ENCODE assay signal across 6 cellular contexts in the genomic region with DNA sequence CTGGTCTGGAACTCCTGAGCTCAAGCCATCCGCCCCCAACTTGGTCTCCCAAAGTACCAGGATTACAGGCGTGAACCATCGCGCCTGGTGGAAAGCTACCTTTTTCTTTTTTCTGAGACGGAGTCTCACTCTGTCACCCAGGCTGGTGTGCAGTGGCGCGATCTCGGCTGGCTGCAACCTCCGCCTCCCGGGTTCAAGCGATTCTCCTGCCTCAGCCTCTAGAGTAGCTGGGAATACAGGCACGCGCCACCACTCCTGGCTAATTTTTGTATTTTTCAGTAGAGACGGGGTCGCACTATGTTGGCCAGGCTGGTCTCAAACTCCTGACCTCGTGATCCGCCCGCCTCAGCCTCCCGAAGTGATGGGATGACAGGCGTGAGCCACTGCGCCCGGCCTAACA. TPM values are rescaled to one million over a fixed set of nuclear protein-coding genes. Genes with fewer than 3 reads are reported as not detected.
DNase-seq lines count a peak whose midpoint lies in the region; TF ChIP-seq lines count a peak whose summit lies in the region.
"Not testable (repeated sequence)": the region's sequence is repeated elsewhere in the genome, so short reads cannot be mapped to it uniquely, and the experiment has no call there.
"Had no signal": no experiment of that assay in that cellular context is flagged by ENCODE, and none has a peak within 500 bp of the region (broad histone marks: within the 10 kb centered on the region; RNA-seq: fewer than 3 reads in every experiment).

No MANE protein-coding gene starts in this region.

- CTCF ChIA-PET in MCF 10A (lab: Yijun Ruan, JAX) = interaction anchor here (0.5 to 1.6 kb wide), 5 partner anchors 20 to 98 kb away, joined by 3 to 6 read pairs (median 3); no protein-coding TSS in a partner anchor

- H3K79me2 ChIP-seq in SU-DHL-6 (ENCODE audit: insufficient read depth, low read length); trophoblast cell (ENCODE audit: control insufficient read depth, insufficient read depth, low read length, poor library complexity): not testable (repeated sequence)

- H4K8ac ChIP-seq in trophoblast cell (ENCODE audit: low read depth, low read length) = peak overlapping the region; percentile 42

- not testable (repeated sequence) for H4K12ac ChIP-seq in trophoblast cell (ENCODE audit: low read depth, low read length)

- H3K4me1 ChIP-seq in trophoblast cell (ENCODE audit: control insufficient read depth in 1 of 2, insufficient read depth in 2 of 2, low read length in 2 of 2) = not testable (repeated sequence)

- not testable (repeated sequence) for H3K27me3 Mint-ChIP-seq in MCF 10A (ENCODE audit: insufficient read depth, unreplicated experiment)

- not testable (repeated sequence) for H3K27me3 ChIP-seq in SU-DHL-6 (ENCODE audit: low read length); trophoblast cell (ENCODE audit: insufficient read depth, low read length)

- not testable (repeated sequence) for H2BK120ac ChIP-seq in trophoblast cell (ENCODE audit: insufficient read depth, low read length, poor library complexity)

- not testable (repeated sequence) for H3K9me3 ChIP-seq in SU-DHL-6 (ENCODE audit: insufficient read depth, low read length); trophoblast cell (ENCODE audit: insufficient read depth, low read depth, low read length)

- peak overlapping the region; percentile 77; the same call in 1 of the 2 replicates for H3K4me3 ChIP-seq in GM08714 (ENCODE audit: low read length)
- H3K4me3 ChIP-seq in SU-DHL-6 (ENCODE audit: insufficient read depth, low read length, poor library complexity, severe bottlenecking); trophoblast cell (ENCODE audit: low read depth, low read length): not testable (repeated sequence)

- H2BK12ac ChIP-seq in trophoblast cell (ENCODE audit: low read length) = not testable (repeated sequence)

- not testable (repeated sequence) for H4K20me1 ChIP-seq in SU-DHL-6 (ENCODE audit: low read depth, low read length)

- not testable (repeated sequence) for H3K9me2 ChIP-seq in SU-DHL-6 (replicated peaks; ENCODE audit: insufficient read depth, low read length)

- BruUV-seq in MCF 10A (replicated peaks; lab: Mats Ljungman, UMichigan) = not testable (repeated sequence)

- POLR2A ChIA-PET in MCF 10A (lab: Yijun Ruan, JAX) = interaction anchor here (0.7 to 2.7 kb wide), 13 partner anchors 8 to 104 kb away, joined by 3 to 25 read pairs (median 6); partner anchors contain the start of genes DHPS, GET3, TNPO2 and ZNF490

- H3K27ac Mint-ChIP-seq in MCF 10A (ENCODE audit: low read depth, unreplicated experiment) = not testable (repeated sequence)

- H2BK5ac ChIP-seq in trophoblast cell (ENCODE audit: low read depth, low read length, poor library complexity) = not testable (repeated sequence)

- H2AK5ac ChIP-seq in trophoblast cell (ENCODE audit: low read length) = not testable (repeated sequence)

- WGBS in trophoblast cell (ENCODE audit: extremely low coverage, insufficient coverage, insufficient read length) = no CpG with 5 or more reads among the region's 22 CpGs

- H3K4me2 ChIP-seq in SU-DHL-6 (ENCODE audit: low read depth, low read length, poor library complexity, severe bottlenecking) = peak overlapping the region; percentile 72
- not testable (repeated sequence) for H3K4me2 ChIP-seq in trophoblast cell (ENCODE audit: low read length)

- H3K23ac ChIP-seq in trophoblast cell (ENCODE audit: low read length) = not testable (repeated sequence)

- not testable (repeated sequence) for DNase-seq in MCF 10A (ENCODE audit: unreplicated experiment); trophoblast cell

- not testable (repeated sequence) for H3K9me3 Mint-ChIP-seq in MCF 10A (ENCODE audit: unreplicated experiment)

- not testable (repeated sequence) for TF ChIP-seq CTCF in SU-DHL-6 (IDR thresholded peaks at IDR 0.05; ENCODE audit: insufficient read depth, low read length, poor library complexity, severe bottlenecking); MCF 10A (IDR thresholded peaks at IDR 0.05; ENCODE audit: unreplicated experiment)

- H3K9ac ChIP-seq in SU-DHL-6 (ENCODE audit: low read length) = peak overlapping the region; percentile 57
- H3K9ac ChIP-seq in trophoblast cell (ENCODE audit: low read length) = not testable (repeated sequence)

- H3K14ac ChIP-seq in trophoblast cell (ENCODE audit: low read length) = not testable (repeated sequence)

- intact Hi-C loops in MCF 10A (cut with micrococcal nuclease) = not testable (repeated sequence)

- not testable (repeated sequence) for H3K36me3 ChIP-seq in SU-DHL-6 (ENCODE audit: low read length)
- H3K36me3 ChIP-seq in trophoblast cell (ENCODE audit: control insufficient read depth in 1 of 2, insufficient read depth in 2 of 2, low read length in 2 of 2) = peaks cover 38 to 43% of the 10 kb centered on the region in 2 experiments

- H3K18ac ChIP-seq in trophoblast cell (ENCODE audit: low read length) = not testable (repeated sequence)

- peak overlapping the region; percentile 83 for H3K4me3 Mint-ChIP-seq in MCF 10A (ENCODE audit: unreplicated experiment)

- not testable (repeated sequence) for H3K27ac ChIP-seq in SU-DHL-6 (ENCODE audit: low read depth, low read length); trophoblast cell (ENCODE audit: low read depth, low read length)

- not testable (repeated sequence) for H2AFZ ChIP-seq in SU-DHL-6 (ENCODE audit: low read depth, low read length, severe bottlenecking); trophoblast cell (ENCODE audit: insufficient read depth, low read length, poor library complexity)

- not testable (repeated sequence) for H3K79me1 ChIP-seq in trophoblast cell (ENCODE audit: low read length)

- H3K36me3 Mint-ChIP-seq in MCF 10A (ENCODE audit: insufficient read depth, unreplicated experiment) = peaks cover 55% of the 10 kb centered on the region

- H4K91ac ChIP-seq in trophoblast cell (ENCODE audit: low read depth, low read length) = not testable (repeated sequence)

- H3K4me1 Mint-ChIP-seq in MCF 10A (ENCODE audit: insufficient read depth, unreplicated experiment) = not testable (repeated sequence)

- H3F3A ChIP-seq in SU-DHL-6 (ENCODE audit: insufficient read depth) = peaks cover 24% of the 10 kb centered on the region

- H3K4ac ChIP-seq in trophoblast cell (ENCODE audit: low read depth, low read length) = not testable (repeated sequence)

RNA-seq across cellular contexts. Expression of gene FBXW9, which starts 1.0 kb away (rescaled TPM):
- 10.8 and 13.8 TPM in 2 replicates for total RNA-seq in MCF 10A (2022)
- 4.9 and 5.3 TPM in 2 replicates for polyA plus RNA-seq in trophoblast cell (2013)

RNA-seq across cellular contexts. Expression of gene GNG14, which starts 9.6 kb away (rescaled TPM):
- not detected in 2 replicates for total RNA-seq in MCF 10A (2022)
- not detected in 2 replicates for polyA plus RNA-seq in trophoblast cell (2013)
- total RNA-seq: HT1080, liver had no signal
- polyA plus RNA-seq: liver had no signal

RNA-seq across cellular contexts. Expression of gene DHPS, which starts 15.7 kb away (rescaled TPM):
- 74.2 and 85.8 TPM in 2 replicates for total RNA-seq in MCF 10A (2022)
- polyA plus RNA-seq in trophoblast cell (2013) = 53.8 and 54.8 TPM in 2 replicates

RNA-seq across cellular contexts. Expression of gene TNPO2, which starts 26.3 kb away (rescaled TPM):
- 74.7 and 89.5 TPM in 2 replicates for total RNA-seq in MCF 10A (2022)
- polyA plus RNA-seq in trophoblast cell (2013) = 29.5 and 30.4 TPM in 2 replicates

RNA-seq across cellular contexts. Expression of gene WDR83, which starts 30.8 kb away (rescaled TPM):
- 9.3 and 11.7 TPM in 2 replicates for total RNA-seq in MCF 10A (2022)
- polyA plus RNA-seq in trophoblast cell (2013) = 6.7 and 7.5 TPM in 2 replicates
